ENCODE assay signal across 23 cellular contexts in the genomic region with DNA sequence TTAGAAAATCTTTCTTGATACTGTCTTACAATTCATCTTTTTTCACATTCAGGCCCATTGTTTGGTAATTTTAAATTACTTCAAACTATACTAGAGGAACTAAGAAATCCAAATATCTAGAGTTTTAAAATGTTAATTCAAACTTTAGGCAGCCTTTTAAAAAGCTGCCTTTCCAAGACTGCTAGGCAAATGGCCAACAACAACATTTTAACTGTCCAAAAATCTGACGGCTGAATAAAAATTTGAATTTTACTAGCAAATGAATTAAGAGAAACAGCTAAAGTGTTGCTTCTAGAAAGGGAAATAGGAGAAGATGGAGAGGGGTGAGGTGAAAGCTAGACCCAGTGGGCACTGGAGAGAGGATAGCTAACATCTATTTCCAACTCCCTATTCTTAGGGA. TPM values are rescaled to one million over a fixed set of nuclear protein-coding genes. Genes with fewer than 3 reads are reported as not detected.
DNase-seq lines count a peak whose midpoint lies in the region; ATAC-seq, FAIRE-seq and TF ChIP-seq lines count a peak whose summit lies in the region.
"Had no signal": no experiment of that assay in that cellular context is flagged by ENCODE, and none has a peak within 500 bp of the region (broad histone marks: within the 10 kb centered on the region; RNA-seq: fewer than 3 reads in every experiment).

No MANE protein-coding gene starts in this region.

- FAIRE-seq in small intestine (lab: Jason Lieb, UNC) = no peak

- no peak for ATAC-seq in natural killer cell treated with Interleukin-12 subunit alpha and Interleukin-12 subunit beta and Interleukin-15 and Interleukin-18, amount 100 ng/mL, for 72 hours
- ATAC-seq in natural killer cell (no peak), left lung (no peak), upper lobe of right lung (no peak)
- ATAC-seq: T-cell had no signal

- TF ChIP-seq CTCF in natural killer cell (IDR thresholded peaks at IDR 0.05) (no peak), left lung (IDR thresholded peaks at IDR 0.05) (no peak), upper lobe of right lung (IDR thresholded peaks at IDR 0.05) (no peak)

- intact Hi-C loops in natural killer cell (cut with micrococcal nuclease) (no loop called here), left lung (cut with DNase I) (no loop called here), upper lobe of right lung (cut with DNase I) (no loop called here)
- intact Hi-C loops in dendritic cell treated with granulocyte-macrophage colony-stimulating factor and Interleukin-4, amounts not matched to agents 40 ng/mL and 50 ng/mL, for 4 days (cut with micrococcal nuclease) = loop anchor here (5.0 kb wide), 1 partner anchor 51 kb away; no protein-coding TSS in a partner anchor

- H3K36me3 ChIP-seq in left lung (peaks cover 0 to 2% of the 10 kb centered on the region in 2 donors), upper lobe of right lung (no peaks in the 10 kb centered on the region), small intestine (ENCODE audit: control insufficient read depth in 2 of 2, insufficient read depth in 2 of 2, low read length in 2 of 2) (no peaks in the 10 kb centered on the region)

- peaks cover 4% of the 10 kb centered on the region for H3K36me3 Mint-ChIP-seq in natural killer cell treated with Interleukin-12 subunit alpha and Interleukin-12 subunit beta and Interleukin-15 and Interleukin-18, amount 100 ng/mL, for 72 hours
- no peaks in the 10 kb centered on the region for H3K36me3 Mint-ChIP-seq in natural killer cell
- H3K36me3 Mint-ChIP-seq in dendritic cell treated with granulocyte-macrophage colony-stimulating factor and Interleukin-4, amounts not matched to agents 40 ng/mL and 50 ng/mL, for 4 days (ENCODE audit: low read depth) = peaks cover 9% of the 10 kb centered on the region

- peaks cover 16 to 95% of the 10 kb centered on the region in 2 donors for H3K4me1 ChIP-seq in left lung
- peaks cover 41% of the 10 kb centered on the region for H3K4me1 ChIP-seq in upper lobe of right lung
- no peaks in the 10 kb centered on the region for H3K4me1 ChIP-seq in small intestine (ENCODE audit: control insufficient read depth in 2 of 2, insufficient read depth in 1 of 2, low read depth in 1 of 2, low read length in 1 of 2)

- no peak overlapping the region for H3K4me3 Mint-ChIP-seq in natural killer cell treated with Interleukin-12 subunit alpha and Interleukin-12 subunit beta and Interleukin-15 and Interleukin-18, amount 100 ng/mL, for 72 hours
- H3K4me3 Mint-ChIP-seq in natural killer cell = no peak overlapping the region
- H3K4me3 Mint-ChIP-seq in dendritic cell treated with granulocyte-macrophage colony-stimulating factor and Interleukin-4, amounts not matched to agents 40 ng/mL and 50 ng/mL, for 4 days = peak overlapping the region; percentile 30
- H3K4me3 Mint-ChIP-seq: activated CD4-positive, alpha-beta memory T cell treated with anti-CD3 and anti-CD28 coated beads, Interleukin-2, amount 10 ng/mL, durations not matched to agents 7 days and 5 days; activated naive CD8-positive, alpha-beta T cell treated with anti-CD3 and anti-CD28 coated beads for 36 hours; CD4-positive, alpha-beta T cell; central memory CD8-positive, alpha-beta T cell; immature natural killer cell; mesothelial cell of epicardium; stimulated activated naive CD8-positive, alpha-beta T cell treated with anti-CD3 and anti-CD28 coated beads, Interleukin-15, Interleukin-2, amounts not matched to agents 100 ng/mL and 50 ng/mL, for 24 hours; T-cell had no signal

- H3K27me3 ChIP-seq in left lung = no peaks in the 10 kb centered on the region
- H3K27me3 ChIP-seq in upper lobe of right lung = no peaks in the 10 kb centered on the region
- no peaks in the 10 kb centered on the region for H3K27me3 ChIP-seq in small intestine (ENCODE audit: control insufficient read depth in 2 of 2, insufficient read depth in 2 of 2, low read length in 2 of 2)

- H3K9me3 ChIP-seq in left lung (no peaks in the 10 kb centered on the region), upper lobe of right lung (no peaks in the 10 kb centered on the region), small intestine (ENCODE audit: control insufficient read depth, low read depth) (no peaks in the 10 kb centered on the region)

- H3K4me3 ChIP-seq in left lung (peak overlapping the region in 1 of 2 donors; percentile 22), upper lobe of right lung (no peak overlapping the region), small intestine (ENCODE audit: low read depth in 1 of 2, low read length in 2 of 2) (no peak overlapping the region)

- DNase-seq in natural killer cell treated with Interleukin-12 subunit alpha and Interleukin-12 subunit beta and Interleukin-15 and Interleukin-18, amount 100 ng/mL, for 72 hours (ENCODE audit: low spot score) = no peak
- DNase-seq in natural killer cell (no peak), left lung (no peak), upper lobe of right lung (no peak), OCI-M2 (lab: John Stamatoyannopoulos, UW; ENCODE audit: unreplicated experiment) (no peak), NCI-H2227 treated with DMSO at 0.1 percent for 48 hours (lab: John Stamatoyannopoulos, UW) (no peak), small intestine (no peak)
- DNase-seq: ACHN; activated CD4-positive, alpha-beta memory T cell treated with anti-CD3 and anti-CD28 coated beads, Interleukin-2, amount 10 ng/mL, durations not matched to agents 7 days and 5 days; activated naive CD8-positive, alpha-beta T cell treated with anti-CD3 and anti-CD28 coated beads for 36 hours; activated T-cell treated with anti-CD3 and anti-CD28 coated beads, Interleukin-2, amount 50 U/mL, for 48 hours; CD4-positive, alpha-beta T cell; DMS79 treated with DMSO at 0.1 percent for 48 hours; head of caudate nucleus; immature natural killer cell; NCI-H1417 treated with DMSO at 0.1 percent for 48 hours; NK-92 treated with Interleukin-12 subunit alpha and Interleukin-12 subunit beta, amount 100 ng/mL, for 24 hours; RPMI8226; T-cell had no signal

- WGBS in small intestine, 3 donors = 61 to 79% (median 76%) methylated on average over 1 of the region's 1 CpG

- H3K27ac ChIP-seq in left lung (peak overlapping the region; percentile 23 to 94), upper lobe of right lung (peak overlapping the region; percentile 26), small intestine (ENCODE audit: low read depth in 1 of 2, low read length in 1 of 2) (no peak overlapping the region)

- no peaks in the 10 kb centered on the region for H3K27me3 Mint-ChIP-seq in natural killer cell treated with Interleukin-12 subunit alpha and Interleukin-12 subunit beta and Interleukin-15 and Interleukin-18, amount 100 ng/mL, for 72 hours
- no peaks in the 10 kb centered on the region for H3K27me3 Mint-ChIP-seq in natural killer cell (ENCODE audit: low read depth in 2 of 2)
- H3K27me3 Mint-ChIP-seq in dendritic cell treated with granulocyte-macrophage colony-stimulating factor and Interleukin-4, amounts not matched to agents 40 ng/mL and 50 ng/mL, for 4 days = no peaks in the 10 kb centered on the region
- H3K27me3 Mint-ChIP-seq: activated CD4-positive, alpha-beta memory T cell treated with anti-CD3 and anti-CD28 coated beads, Interleukin-2, amount 10 ng/mL, durations not matched to agents 7 days and 5 days; activated naive CD8-positive, alpha-beta T cell treated with anti-CD3 and anti-CD28 coated beads for 36 hours; CD4-positive, alpha-beta T cell; central memory CD8-positive, alpha-beta T cell; stimulated activated naive CD8-positive, alpha-beta T cell treated with anti-CD3 and anti-CD28 coated beads, Interleukin-15, Interleukin-2, amounts not matched to agents 100 ng/mL and 50 ng/mL, for 24 hours; T-cell had no signal

- peaks cover 27 to 34% of the 10 kb centered on the region in 2 donors for H3K4me1 Mint-ChIP-seq in natural killer cell treated with Interleukin-12 subunit alpha and Interleukin-12 subunit beta and Interleukin-15 and Interleukin-18, amount 100 ng/mL, for 72 hours (ENCODE audit: low read depth in 2 of 2)
- H3K4me1 Mint-ChIP-seq in natural killer cell = peaks cover 40 to 43% of the 10 kb centered on the region in 2 donors
- H3K4me1 Mint-ChIP-seq in dendritic cell treated with granulocyte-macrophage colony-stimulating factor and Interleukin-4, amounts not matched to agents 40 ng/mL and 50 ng/mL, for 4 days (ENCODE audit: low read depth) = peaks cover 37% of the 10 kb centered on the region

- no peaks in the 10 kb centered on the region for H3K9me3 Mint-ChIP-seq in natural killer cell treated with Interleukin-12 subunit alpha and Interleukin-12 subunit beta and Interleukin-15 and Interleukin-18, amount 100 ng/mL, for 72 hours
- no peaks in the 10 kb centered on the region for H3K9me3 Mint-ChIP-seq in natural killer cell
- peaks cover 6% of the 10 kb centered on the region for H3K9me3 Mint-ChIP-seq in dendritic cell treated with granulocyte-macrophage colony-stimulating factor and Interleukin-4, amounts not matched to agents 40 ng/mL and 50 ng/mL, for 4 days
- H3K9me3 Mint-ChIP-seq: central memory CD8-positive, alpha-beta T cell; immature natural killer cell had no signal

- H3K27ac Mint-ChIP-seq in natural killer cell treated with Interleukin-12 subunit alpha and Interleukin-12 subunit beta and Interleukin-15 and Interleukin-18, amount 100 ng/mL, for 72 hours = peak overlapping the region; percentile 72 to 95
- H3K27ac Mint-ChIP-seq in natural killer cell = no peak overlapping the region
- H3K27ac Mint-ChIP-seq in dendritic cell treated with granulocyte-macrophage colony-stimulating factor and Interleukin-4, amounts not matched to agents 40 ng/mL and 50 ng/mL, for 4 days = no peak overlapping the region
- H3K27ac Mint-ChIP-seq: activated CD4-positive, alpha-beta memory T cell treated with anti-CD3 and anti-CD28 coated beads, Interleukin-2, amount 10 ng/mL, durations not matched to agents 7 days and 5 days; activated naive CD8-positive, alpha-beta T cell treated with anti-CD3 and anti-CD28 coated beads for 36 hours; CD4-positive, alpha-beta T cell; mesothelial cell of epicardium; T-cell had no signal

RNA-seq across cellular contexts. Expression of a gene that starts 17.2 kb away (rescaled TPM):
- 10 to 100 TPM; 33.9 to 34.8 TPM for total RNA-seq in natural killer cell treated with Interleukin-12 subunit alpha and Interleukin-12 subunit beta and Interleukin-15 and Interleukin-18, amount 100 ng/mL, for 72 hours
- total RNA-seq in natural killer cell (10 to 100 TPM; 56.6 to 66.7 (median 56.9) TPM), left lung (100 to 1,000 TPM in 1 of 2 donors, 10 to 100 TPM in 1; 63.3 to 106 TPM), upper lobe of right lung (82.7 TPM)
- 10 to 100 TPM; 11.9 to 29.5 (median 22.4) TPM for polyA plus RNA-seq in small intestine

Comparison
In these comparisons a context has a peak if more than half of its experiments do, and no peak if none do; other contexts are left out.
1. H3K27ac Mint-ChIP-seq: peak in natural killer cell treated with Interleukin-12 subunit alpha and Interleukin-12 subunit beta and Interleukin-15 and Interleukin-18, amount 100 ng/mL, for 72 hours (2 of 2); none in natural killer cell (0 of 2) and dendritic cell treated with granulocyte-macrophage colony-stimulating factor and Interleukin-4, amounts not matched to agents 40 ng/mL and 50 ng/mL, for 4 days (single experiment).
2. H3K27ac ChIP-seq: peak in left lung (2 of 2) and upper lobe of right lung (single experiment); none in small intestine (0 of 2).